In genomic region chr2:158214431-158214830, GRCh38 we compare ENCODE assay signal across 8 cellular contexts.
DNase-seq lines count a peak whose midpoint lies in the region; ATAC-seq and TF ChIP-seq lines count a peak whose summit lies in the region.
"Had no signal": no experiment of that assay in that cellular context is flagged by ENCODE, and none has a peak within 500 bp of the region (broad histone marks: within the 10 kb centered on the region; RNA-seq: fewer than 3 reads in every experiment).

No MANE protein-coding gene starts in this region.

- H3K27ac Mint-ChIP-seq in activated CD4-positive, alpha-beta T cell treated with anti-CD3 and anti-CD28 coated beads, Interleukin-2, amount 10 ng/mL, durations not matched to agents 7 days and 5 days: no peak overlapping the region
- no peak overlapping the region for H3K27ac Mint-ChIP-seq in CD4-positive, alpha-beta memory T cell
- no peak overlapping the region for H3K27ac Mint-ChIP-seq in activated CD4-positive, alpha-beta T cell treated with anti-CD3 and anti-CD28 coated beads, Interleukin-2, amount 10 ng/mL, durations not matched to agents 24 days and 14 days
- H3K27ac Mint-ChIP-seq: stimulated activated naive CD8-positive, alpha-beta T cell treated with anti-CD3 and anti-CD28 coated beads, Interleukin-15, Interleukin-2, amounts not matched to agents 100 ng/mL and 50 ng/mL, for 24 hours had no signal

- H3K27me3 Mint-ChIP-seq in activated CD4-positive, alpha-beta T cell treated with anti-CD3 and anti-CD28 coated beads, Interleukin-2, amount 10 ng/mL, durations not matched to agents 7 days and 5 days: peaks cover 5% of the 10 kb centered on the region
- peaks cover 0 to 2% of the 10 kb centered on the region in 2 donors for H3K27me3 Mint-ChIP-seq in CD4-positive, alpha-beta memory T cell
- H3K27me3 Mint-ChIP-seq in activated CD4-positive, alpha-beta T cell treated with anti-CD3 and anti-CD28 coated beads, Interleukin-2, amount 10 ng/mL, durations not matched to agents 24 days and 14 days: peaks cover 5% of the 10 kb centered on the region

- no peak overlapping the region for H2AFZ ChIP-seq in hepatocyte

- CTCF ChIA-PET in activated CD4-positive, alpha-beta T cell treated with anti-CD3 and anti-CD28 coated beads, Interleukin-2, amount 10 ng/mL, durations not matched to agents 7 days and 5 days (lab: Charles Lee): interaction anchor here (0.6 kb wide), 1 partner anchor 248 kb away, joined by 3 read pairs; no protein-coding TSS in a partner anchor
- CTCF ChIA-PET in CD4-positive, alpha-beta memory T cell (lab: Charles Lee; ENCODE audit: partially characterized antibody): interaction anchor here (1.3 kb wide), 1 partner anchor 35 kb away, joined by 3 read pairs; no protein-coding TSS in a partner anchor

- peaks cover 2% of the 10 kb centered on the region for H3K4me1 Mint-ChIP-seq in activated CD4-positive, alpha-beta T cell treated with anti-CD3 and anti-CD28 coated beads, Interleukin-2, amount 10 ng/mL, durations not matched to agents 7 days and 5 days
- H3K4me1 Mint-ChIP-seq in CD4-positive, alpha-beta memory T cell: peaks cover 0 to 6% (median 4%) of the 10 kb centered on the region in 4 donors
- no peaks in the 10 kb centered on the region for H3K4me1 Mint-ChIP-seq in activated CD4-positive, alpha-beta T cell treated with anti-CD3 and anti-CD28 coated beads, Interleukin-2, amount 10 ng/mL, durations not matched to agents 24 days and 14 days

- no peak overlapping the region for H3K27ac ChIP-seq in hepatocyte
- H3K27ac ChIP-seq in CD4-positive, alpha-beta memory T cell (ENCODE audit: low read depth, low read length): no peak overlapping the region

- no peaks in the 10 kb centered on the region for H3K4me1 ChIP-seq in hepatocyte (ENCODE audit: insufficient read depth)
- H3K4me1 ChIP-seq in CD4-positive, alpha-beta memory T cell (ENCODE audit: insufficient read depth, low read length): no peaks in the 10 kb centered on the region

- H3K27me3 ChIP-seq in hepatocyte: no peaks in the 10 kb centered on the region
- H3K27me3 ChIP-seq in CD4-positive, alpha-beta memory T cell (ENCODE audit: insufficient read depth, low read length): no peaks in the 10 kb centered on the region

- no peaks in the 10 kb centered on the region for H4K20me1 ChIP-seq in hepatocyte (ENCODE audit: insufficient read depth, poor library complexity, severe bottlenecking)

- 70% methylated on average over 2 of the region's 2 CpGs for WGBS in hepatocyte (ENCODE audit: low lambda C conversion rate, missing lambda C conversion rate)

- no peaks in the 10 kb centered on the region for H3K9me2 ChIP-seq in hepatocyte (replicated peaks; ENCODE audit: insufficient read depth)

- H3K9me3 ChIP-seq in hepatocyte (ENCODE audit: low read depth): no peaks in the 10 kb centered on the region
- no peaks in the 10 kb centered on the region for H3K9me3 ChIP-seq in CD4-positive, alpha-beta memory T cell (ENCODE audit: control insufficient read depth in 1 of 2, low read length in 2 of 2)

- POLR2A ChIA-PET in activated CD4-positive, alpha-beta T cell treated with anti-CD3 and anti-CD28 coated beads, Interleukin-2, amount 10 ng/mL, durations not matched to agents 7 days and 5 days (lab: Charles Lee): no interaction called here
- POLR2A ChIA-PET in CD4-positive, alpha-beta memory T cell (lab: Charles Lee; ENCODE audit: partially characterized antibody): no interaction called here

- H3K4me3 ChIP-seq in hepatocyte: no peak overlapping the region
- no peak overlapping the region for H3K4me3 ChIP-seq in CD4-positive, alpha-beta memory T cell (ENCODE audit: low read length in 2 of 2)

- no peak overlapping the region for H3K4me3 Mint-ChIP-seq in activated CD4-positive, alpha-beta T cell treated with anti-CD3 and anti-CD28 coated beads, Interleukin-2, amount 10 ng/mL, durations not matched to agents 7 days and 5 days
- no peak overlapping the region for H3K4me3 Mint-ChIP-seq in CD4-positive, alpha-beta memory T cell
- H3K4me3 Mint-ChIP-seq in activated CD4-positive, alpha-beta T cell treated with anti-CD3 and anti-CD28 coated beads, Interleukin-2, amount 10 ng/mL, durations not matched to agents 24 days and 14 days: no peak overlapping the region
- H3K4me3 Mint-ChIP-seq: stimulated activated naive CD8-positive, alpha-beta T cell treated with anti-CD3 and anti-CD28 coated beads, Interleukin-15, Interleukin-2, amounts not matched to agents 100 ng/mL and 50 ng/mL, for 24 hours had no signal

- H3K36me3 ChIP-seq in hepatocyte (replicated peaks; ENCODE audit: insufficient read depth, low read depth): no peaks in the 10 kb centered on the region
- no peaks in the 10 kb centered on the region for H3K36me3 ChIP-seq in CD4-positive, alpha-beta memory T cell (ENCODE audit: insufficient read depth, low read length)

- peak; percentile 97 for ATAC-seq in GM18907 (IDR thresholded peaks at IDR 0.05; ENCODE audit: unreplicated experiment)
- peak; percentile 85 for ATAC-seq in HG02981 (IDR thresholded peaks at IDR 0.05; ENCODE audit: unreplicated experiment)

- no peaks in the 10 kb centered on the region for H3K36me3 Mint-ChIP-seq in activated CD4-positive, alpha-beta T cell treated with anti-CD3 and anti-CD28 coated beads, Interleukin-2, amount 10 ng/mL, durations not matched to agents 7 days and 5 days (ENCODE audit: low read depth)
- H3K36me3 Mint-ChIP-seq in CD4-positive, alpha-beta memory T cell: no peaks in the 10 kb centered on the region
- H3K36me3 Mint-ChIP-seq in activated CD4-positive, alpha-beta T cell treated with anti-CD3 and anti-CD28 coated beads, Interleukin-2, amount 10 ng/mL, durations not matched to agents 24 days and 14 days (ENCODE audit: low read depth): no peaks in the 10 kb centered on the region

- peak; percentile 68 for DNase-seq in NCI-H748 (lab: John Stamatoyannopoulos, UW; ENCODE audit: unreplicated experiment)
- DNase-seq in hepatocyte (ENCODE audit: low spot score): peak; percentile 16
- no peak for DNase-seq in activated CD4-positive, alpha-beta T cell treated with anti-CD3 and anti-CD28 coated beads, Interleukin-2, amount 10 ng/mL, durations not matched to agents 7 days and 5 days
- no peak for DNase-seq in CD4-positive, alpha-beta memory T cell
- DNase-seq in activated CD4-positive, alpha-beta T cell treated with anti-CD3 and anti-CD28 coated beads, Interleukin-2, amount 10 ng/mL, durations not matched to agents 24 days and 14 days: no peak

- TF ChIP-seq CTCF in hepatocyte (IDR thresholded peaks at IDR 0.05; ENCODE audit: poor library complexity): no peak

- H3K9me3 Mint-ChIP-seq in activated CD4-positive, alpha-beta T cell treated with anti-CD3 and anti-CD28 coated beads, Interleukin-2, amount 10 ng/mL, durations not matched to agents 7 days and 5 days: no peaks in the 10 kb centered on the region
- peaks cover 0 to 3% (median 0%) of the 10 kb centered on the region in 8 donors for H3K9me3 Mint-ChIP-seq in CD4-positive, alpha-beta memory T cell
- H3K9me3 Mint-ChIP-seq in activated CD4-positive, alpha-beta T cell treated with anti-CD3 and anti-CD28 coated beads, Interleukin-2, amount 10 ng/mL, durations not matched to agents 24 days and 14 days: no peaks in the 10 kb centered on the region
- H3K9me3 Mint-ChIP-seq: stimulated activated naive CD8-positive, alpha-beta T cell treated with anti-CD3 and anti-CD28 coated beads, Interleukin-15, Interleukin-2, amounts not matched to agents 100 ng/mL and 50 ng/mL, for 24 hours had no signal

- H3K4me2 ChIP-seq in hepatocyte: no peak overlapping the region

- no peaks in the 10 kb centered on the region for H3K79me2 ChIP-seq in hepatocyte

- intact Hi-C loops in CD4-positive, alpha-beta memory T cell (cut with micrococcal nuclease): no loop called here
- intact Hi-C loops in activated CD4-positive, alpha-beta T cell treated with anti-CD3 and anti-CD28 coated beads, Interleukin-2, amount 10 ng/mL, durations not matched to agents 24 days and 14 days (cut with micrococcal nuclease): no loop called here

Comparison
In these comparisons a context has a peak if more than half of its experiments do, and no peak if none do; other contexts are left out.
1. DNase-seq: peak in NCI-H748 (single experiment) and hepatocyte (single experiment); none in activated CD4-positive, alpha-beta T cell treated with anti-CD3 and anti-CD28 coated beads, Interleukin-2, amount 10 ng/mL, durations not matched to agents 7 days and 5 days (single experiment), CD4-positive, alpha-beta memory T cell (0 of 5) and activated CD4-positive, alpha-beta T cell treated with anti-CD3 and anti-CD28 coated beads, Interleukin-2, amount 10 ng/mL, durations not matched to agents 24 days and 14 days (single experiment).